ENCODE assay signal across 25 cellular contexts in the genomic region with DNA sequence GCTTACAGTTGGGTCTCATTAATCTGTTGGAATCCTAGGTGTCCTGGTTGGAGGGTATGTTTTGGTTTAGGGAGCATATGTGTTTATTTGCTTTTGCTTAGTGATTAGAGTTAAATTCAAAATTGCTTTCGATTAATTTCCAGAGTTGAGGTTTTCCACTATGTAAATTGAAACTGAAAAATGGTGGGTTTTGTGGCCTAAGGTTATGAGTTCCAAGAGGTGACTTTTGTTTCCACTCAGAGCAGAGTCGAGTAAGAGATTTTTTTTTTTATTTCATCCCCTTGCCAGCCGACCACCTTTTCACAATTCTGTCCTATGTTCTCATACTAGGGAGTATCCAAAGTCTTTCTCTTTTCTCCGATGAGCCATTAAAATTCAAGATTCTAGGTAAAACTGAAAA.
DNase-seq lines count a peak whose midpoint lies in the region; ATAC-seq and TF ChIP-seq lines count a peak whose summit lies in the region.
"Had no signal": no experiment of that assay in that cellular context is flagged by ENCODE, and none has a peak within 500 bp of the region (broad histone marks: within the 10 kb centered on the region; RNA-seq: fewer than 3 reads in every experiment).

No MANE protein-coding gene starts in this region.

- H3K4me3 ChIP-seq in GM23338 (no peak overlapping the region), HCT116 (replicated peaks in 1 of 2; ENCODE audit: low read depth in 1 of 2, low read length in 2 of 2) (no peak overlapping the region), MM.1S (ENCODE audit: low read length) (no peak overlapping the region)
- H3K4me3 ChIP-seq: BLaER1 had no signal

- intact Hi-C loops in HCT116 (cut with micrococcal nuclease), result no loop called here

- H3K4me1 Mint-ChIP-seq in GM23338 (peaks cover 9% of the 10 kb centered on the region; the same call in 2 of the 3 replicates), WTC11 (peaks cover 11% of the 10 kb centered on the region)
- H3K4me1 Mint-ChIP-seq in activated CD8-positive, alpha-beta memory T cell treated with anti-CD3 and anti-CD28 coated beads, Interleukin-2, amount 10 ng/mL, durations not matched to agents 7 days and 5 days, result peaks cover 7% of the 10 kb centered on the region
- H3K4me1 Mint-ChIP-seq: CD14-positive monocyte; CD4-positive, alpha-beta memory T cell; CD4-positive, CD25-positive, alpha-beta regulatory T cell; CD8-positive, alpha-beta memory T cell had no signal

- RAD21 ChIA-PET in HCT116 (lab: Charles Lee; ENCODE audit: low non-redundant PET in 1 of 2, low total read pairs in 2 of 2, uncharacterized antibody in 2 of 2, unreplicated experiment in 2 of 2), result no interaction called here

- H2AFZ ChIP-seq in GM23338 (peak overlapping the region; percentile 40; the same call in 1 of the 2 replicates), HCT116 (ENCODE audit: low read depth, low read length, poor library complexity, severe bottlenecking) (peak overlapping the region; percentile 5), MM.1S (ENCODE audit: low read length) (no peak overlapping the region)

- no peaks in the 10 kb centered on the region for H3K9me3 ChIP-seq in HCT116 (ENCODE audit: control insufficient read depth in 1 of 2, insufficient read depth in 1 of 2, low read depth in 1 of 2, low read length in 2 of 2)
- no peaks in the 10 kb centered on the region for H3K9me3 ChIP-seq in MM.1S (replicated peaks; ENCODE audit: insufficient read depth, low read length)
- H3K9me3 ChIP-seq: BE2C, BLaER1 had no signal

- H3K27ac Mint-ChIP-seq in GM23338 (peak overlapping the region; percentile 43), WTC11 (peak overlapping the region; percentile 68; the same call in 1 of the 2 replicates)
- no peak overlapping the region for H3K27ac Mint-ChIP-seq in activated CD8-positive, alpha-beta memory T cell treated with anti-CD3 and anti-CD28 coated beads, Interleukin-2, amount 10 ng/mL, durations not matched to agents 7 days and 5 days
- H3K27ac Mint-ChIP-seq: CD14-positive monocyte; CD4-positive, alpha-beta memory T cell; CD4-positive, CD25-positive, alpha-beta regulatory T cell; CD8-positive, alpha-beta memory T cell had no signal

- no peak for TF ChIP-seq RAD21 in HCT116 (IDR thresholded peaks at IDR 0.05; ENCODE audit: low read depth)

- H3K79me2 ChIP-seq in GM23338 (replicated peaks; ENCODE audit: insufficient read depth) (no peaks in the 10 kb centered on the region), HCT116 (ENCODE audit: insufficient read depth, low read length) (no peaks in the 10 kb centered on the region), MM.1S (ENCODE audit: low read length) (no peaks in the 10 kb centered on the region)

- TF ChIP-seq CTCF in GM23338 (conservative IDR thresholded peaks at IDR 0.05; ENCODE audit: low read depth in 2 of 2), result no peak
- no peak for TF ChIP-seq CTCF in HCT116 (IDR thresholded peaks at IDR 0.05 in 2 of 3, conservative IDR thresholded peaks at IDR 0.05 in 1 of 3; ENCODE audit: borderline replicate concordance in 1 of 3, insufficient read depth in 1 of 3, low read depth in 2 of 3, low read length in 2 of 3)
- no peak for TF ChIP-seq CTCF in MM.1S (IDR thresholded peaks at IDR 0.05; ENCODE audit: low read length)
- no peak for TF ChIP-seq CTCF in WTC11 (IDR thresholded peaks at IDR 0.05)

- H3K4me2 ChIP-seq in GM23338, result no peak overlapping the region
- no peak overlapping the region for H3K4me2 ChIP-seq in HCT116 (ENCODE audit: low read length)
- H3K4me2 ChIP-seq in MM.1S (ENCODE audit: low read depth, low read length), result peak overlapping the region; percentile 34; the same call in 1 of the 2 replicates
- H3K4me2 ChIP-seq: BLaER1 had no signal

- H3K27me3 Mint-ChIP-seq in GM23338 (ENCODE audit: insufficient read depth, low read depth, poor library complexity) (no peaks in the 10 kb centered on the region), WTC11 (ENCODE audit: low read depth) (no peaks in the 10 kb centered on the region)
- no peaks in the 10 kb centered on the region for H3K27me3 Mint-ChIP-seq in activated CD8-positive, alpha-beta memory T cell treated with anti-CD3 and anti-CD28 coated beads, Interleukin-2, amount 10 ng/mL, durations not matched to agents 7 days and 5 days
- H3K27me3 Mint-ChIP-seq: CD4-positive, alpha-beta memory T cell; CD4-positive, CD25-positive, alpha-beta regulatory T cell; CD8-positive, alpha-beta memory T cell had no signal

- no peak for TF ChIP-seq POLR2A in HCT116 (IDR thresholded peaks at IDR 0.05; ENCODE audit: borderline replicate concordance, extremely low read depth, insufficient read depth, insufficient read length)

- H3K36me3 ChIP-seq in GM23338 (ENCODE audit: insufficient read depth) (no peaks in the 10 kb centered on the region), HCT116 (ENCODE audit: control insufficient read depth in 1 of 2, insufficient read depth in 2 of 2, low read length in 2 of 2) (no peaks in the 10 kb centered on the region), MM.1S (replicated peaks; ENCODE audit: insufficient read depth, low read length) (no peaks in the 10 kb centered on the region)
- H3K36me3 ChIP-seq: BE2C, BLaER1 had no signal

- no peaks in the 10 kb centered on the region for H3K9me3 Mint-ChIP-seq in GM23338
- H3K9me3 Mint-ChIP-seq in WTC11, result no peaks in the 10 kb centered on the region
- H3K9me3 Mint-ChIP-seq in activated CD8-positive, alpha-beta memory T cell treated with anti-CD3 and anti-CD28 coated beads, Interleukin-2, amount 10 ng/mL, durations not matched to agents 7 days and 5 days (ENCODE audit: low read depth), result no peaks in the 10 kb centered on the region

- no peak for ATAC-seq in GM23338
- no peak for ATAC-seq in HCT116
- ATAC-seq in WTC11, result no peak
- no peak for ATAC-seq in activated CD8-positive, alpha-beta memory T cell treated with anti-CD3 and anti-CD28 coated beads, Interleukin-2, amount 10 ng/mL, durations not matched to agents 7 days and 5 days

- no peaks in the 10 kb centered on the region for H3K27me3 ChIP-seq in GM23338 (ENCODE audit: insufficient read depth)
- H3K27me3 ChIP-seq in HCT116 (ENCODE audit: insufficient read depth, low read length), result no peaks in the 10 kb centered on the region
- H3K27me3 ChIP-seq in MM.1S (replicated peaks; ENCODE audit: insufficient read depth, low read length), result peaks cover 7% of the 10 kb centered on the region; the same call in 1 of the 2 replicates
- H3K27me3 ChIP-seq: BE2C, BLaER1 had no signal

- BruUV-seq in HCT116 (replicated peaks; lab: Mats Ljungman, UMichigan), result no TSS peak

- CTCF ChIA-PET in HCT116 (lab: Charles Lee) (no interaction called here), WTC11 (lab: Charles Lee) (interaction anchor here (1.1 kb wide), 1 partner anchor 812 kb away, joined by 3 read pairs; no protein-coding TSS in a partner anchor)
- CTCF ChIA-PET in activated CD8-positive, alpha-beta memory T cell treated with anti-CD3 and anti-CD28 coated beads, Interleukin-2, amount 10 ng/mL, durations not matched to agents 7 days and 5 days (lab: Charles Lee), result no interaction called here

- no peak for DNase-seq in GM23338 (ENCODE audit: low spot score)
- DNase-seq in HCT116 (ENCODE audit: low read depth, low spot score), result no peak
- peak; percentile 71 for DNase-seq in MM.1S
- DNase-seq in WTC11 (ENCODE audit: low spot score), result no peak
- DNase-seq in SIG-M5 (lab: John Stamatoyannopoulos, UW), result no peak
- no peak for DNase-seq in activated CD8-positive, alpha-beta memory T cell treated with anti-CD3 and anti-CD28 coated beads, Interleukin-2, amount 10 ng/mL, durations not matched to agents 7 days and 5 days
- no peak for DNase-seq in NCI-H1092 (lab: John Stamatoyannopoulos, UW)
- DNase-seq in NCI-H345 treated with DMSO at 0.1 percent for 48 hours (lab: John Stamatoyannopoulos, UW; ENCODE audit: unreplicated experiment), result no peak
- DNase-seq: ACHN; BE2C; C1 segment of cervical spinal cord; CD4-positive, alpha-beta memory T cell; CD4-positive, CD25-positive, alpha-beta regulatory T cell; CD8-positive, alpha-beta memory T cell; COR-L47; DMS 273 treated with DMSO at 0.1 percent for 48 hours; DMS153; DMS53; DMS79; DND-41; EL; GDM1 had no signal

- H3K9ac ChIP-seq in HCT116 (ENCODE audit: low read length) (no peak overlapping the region), MM.1S (ENCODE audit: low read length) (no peak overlapping the region)
- H3K9ac ChIP-seq: BLaER1 had no signal

- H3F3A ChIP-seq in GM23338 (replicated peaks; ENCODE audit: low read depth) (no peaks in the 10 kb centered on the region), MM.1S (ENCODE audit: insufficient read depth, low read length) (no peaks in the 10 kb centered on the region)

- H3K36me3 Mint-ChIP-seq in GM23338 (ENCODE audit: low read depth) (no peaks in the 10 kb centered on the region), WTC11 (no peaks in the 10 kb centered on the region)
- H3K36me3 Mint-ChIP-seq in activated CD8-positive, alpha-beta memory T cell treated with anti-CD3 and anti-CD28 coated beads, Interleukin-2, amount 10 ng/mL, durations not matched to agents 7 days and 5 days, result no peaks in the 10 kb centered on the region
- H3K36me3 Mint-ChIP-seq: CD14-positive monocyte; CD4-positive, alpha-beta memory T cell; CD4-positive, CD25-positive, alpha-beta regulatory T cell; CD8-positive, alpha-beta memory T cell had no signal

- H3K9me2 ChIP-seq in GM23338 (ENCODE audit: insufficient read depth), result no peaks in the 10 kb centered on the region
- no peaks in the 10 kb centered on the region for H3K9me2 ChIP-seq in HCT116 (ENCODE audit: insufficient read depth)
- H3K9me2 ChIP-seq in MM.1S (replicated peaks; ENCODE audit: insufficient read depth, low read length), result no peaks in the 10 kb centered on the region

- H3K4me1 ChIP-seq in GM23338 (ENCODE audit: insufficient read depth) (peaks cover 8% of the 10 kb centered on the region; the same call in 1 of the 2 replicates), HCT116 (ENCODE audit: control insufficient read depth in 1 of 2, insufficient read depth in 2 of 2, low read length in 2 of 2) (no peaks in the 10 kb centered on the region), MM.1S (ENCODE audit: low read length) (no peaks in the 10 kb centered on the region)
- H3K4me1 ChIP-seq: BE2C, BLaER1 had no signal

- no peak overlapping the region for H3K4me3 Mint-ChIP-seq in GM23338
- no peak overlapping the region for H3K4me3 Mint-ChIP-seq in WTC11
- H3K4me3 Mint-ChIP-seq in activated CD8-positive, alpha-beta memory T cell treated with anti-CD3 and anti-CD28 coated beads, Interleukin-2, amount 10 ng/mL, durations not matched to agents 7 days and 5 days, result no peak overlapping the region
- H3K4me3 Mint-ChIP-seq: CD14-positive monocyte; CD4-positive, alpha-beta memory T cell; CD4-positive, CD25-positive, alpha-beta regulatory T cell; CD8-positive, alpha-beta memory T cell had no signal

- POLR2A ChIA-PET in HCT116 (lab: Charles Lee), result no interaction called here
- POLR2A ChIA-PET in WTC11 (lab: Charles Lee), result no interaction called here

- H3K27ac ChIP-seq in GM23338 (ENCODE audit: low read depth) (no peak overlapping the region), HCT116 (ENCODE audit: low read depth, low read length) (no peak overlapping the region), MM.1S (ENCODE audit: low read length) (no peak overlapping the region)
- H3K27ac ChIP-seq: 22Rv1, BLaER1 had no signal

- H4K20me1 ChIP-seq in GM23338 (replicated peaks; ENCODE audit: insufficient read depth) (no peaks in the 10 kb centered on the region), HCT116 (ENCODE audit: insufficient read depth) (no peaks in the 10 kb centered on the region), MM.1S (ENCODE audit: insufficient read depth, low read length) (no peaks in the 10 kb centered on the region)
- H4K20me1 ChIP-seq: BLaER1 had no signal
